16 cellular contexts compared by ENCODE assay signal in the genomic region with DNA sequence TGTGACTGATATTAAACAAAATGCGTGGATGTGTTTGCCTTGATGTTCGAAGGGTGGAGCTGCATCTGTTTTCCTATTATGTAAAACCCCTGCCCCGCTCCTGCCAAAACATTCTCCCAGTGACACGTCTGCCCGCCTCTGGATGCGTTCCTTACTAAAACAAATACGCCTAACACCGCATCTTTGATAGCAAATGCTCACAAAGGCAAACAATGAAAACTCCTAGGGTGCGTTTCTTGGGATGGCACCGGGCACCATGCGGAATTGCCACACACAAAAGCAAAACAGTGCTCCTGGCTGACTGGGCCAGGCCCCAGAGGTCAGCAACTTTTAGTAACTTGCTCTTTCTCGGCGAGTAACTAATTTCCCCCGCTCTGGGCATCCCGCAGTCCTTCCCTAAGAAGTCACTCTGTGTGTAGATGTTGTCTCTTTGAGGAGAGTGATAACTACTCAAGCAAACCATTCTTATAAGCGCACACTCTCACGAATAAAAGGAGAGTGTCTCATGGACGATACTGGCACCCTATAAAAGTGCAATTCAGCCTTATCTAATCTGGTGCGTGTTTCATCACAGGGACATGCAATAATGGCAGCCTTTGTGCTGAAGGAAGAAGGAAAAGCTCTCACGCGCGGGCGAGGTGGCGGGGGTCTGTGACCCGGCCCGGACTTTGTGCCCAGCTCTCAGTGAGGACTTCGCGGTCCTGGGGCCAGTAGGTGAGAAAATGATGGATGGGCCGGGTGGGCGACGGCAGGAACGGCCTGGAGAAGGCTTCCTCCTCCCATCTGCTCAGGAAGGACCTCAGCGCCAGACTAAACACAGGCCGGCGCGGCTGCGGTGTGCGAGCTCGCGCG. TPM values are rescaled to one million over a fixed set of nuclear protein-coding genes. Genes with fewer than 3 reads are reported as not detected.
"Had no signal": no experiment of that assay in that cellular context is flagged by ENCODE, and none has a peak within 500 bp of the region (broad histone marks: within the 10 kb centered on the region; RNA-seq: fewer than 3 reads in every experiment).

No MANE protein-coding gene starts in this region.

- H2AFZ ChIP-seq: hepatocyte, parathyroid adenoma had no signal

- H3K9ac ChIP-seq: parathyroid adenoma had no signal

- H3K4me3 ChIP-seq: cardiac muscle cell, hepatocyte, lower lobe of right lung, smooth muscle cell had no signal

- FAIRE-seq: colon had no signal

- ATAC-seq: activated CD8-positive, alpha-beta memory T cell treated with anti-CD3 and anti-CD28 coated beads, Interleukin-2, amount 10 ng/mL, durations not matched to agents 7 days and 5 days; activated T-cell treated with anti-CD3 and anti-CD28 coated beads, Interleukin-2, amount 50 U/mL, for 4 hours; effector memory CD8-positive, alpha-beta T cell; lower lobe of right lung; stimulated activated memory B cell treated with anti-CD40 and anti-IgM and Interleukin-4, amounts not matched to agents 10 μg/mL and 1 μg/mL and 100 μg/mL, for 72 hours had no signal

- H3K27ac ChIP-seq: cardiac muscle cell, hepatocyte, lower lobe of right lung, parathyroid adenoma had no signal

- H3K4me2 ChIP-seq: hepatocyte, smooth muscle cell had no signal

- H3K4me3 Mint-ChIP-seq: activated CD8-positive, alpha-beta memory T cell treated with anti-CD3 and anti-CD28 coated beads, Interleukin-2, amount 10 ng/mL, durations not matched to agents 7 days and 5 days; activated naive CD8-positive, alpha-beta T cell treated with anti-CD3 and anti-CD28 coated beads, Interleukin-2, amount 10 ng/mL, durations not matched to agents 7 days and 5 days; activated T-cell treated with anti-CD3 and anti-CD28 coated beads, Interleukin-2, amount 50 U/mL, for 4 hours; effector memory CD8-positive, alpha-beta T cell; mesothelial cell of epicardium; stimulated activated memory B cell treated with anti-CD40 and anti-IgM and Interleukin-4, amounts not matched to agents 10 μg/mL and 1 μg/mL and 100 μg/mL, for 72 hours had no signal

- H3K9me3 Mint-ChIP-seq: activated naive CD8-positive, alpha-beta T cell treated with anti-CD3 and anti-CD28 coated beads, Interleukin-2, amount 10 ng/mL, durations not matched to agents 7 days and 5 days; activated T-cell treated with anti-CD3 and anti-CD28 coated beads, Interleukin-2, amount 50 U/mL, for 4 hours; effector memory CD8-positive, alpha-beta T cell; mesothelial cell of epicardium; stimulated activated memory B cell treated with anti-CD40 and anti-IgM and Interleukin-4, amounts not matched to agents 10 μg/mL and 1 μg/mL and 100 μg/mL, for 72 hours had no signal

- H3K9me3 ChIP-seq: lower lobe of right lung had no signal

- DNase-seq: activated CD4-positive, alpha-beta T cell treated with anti-CD3 and anti-CD28 coated beads, Interleukin-2, amount 50 U/mL, for 4 hours; activated CD4-positive, CD25-positive, alpha-beta regulatory T cell treated with anti-CD3 and anti-CD28 coated beads, Interleukin-2, amount 50 U/mL, for 72 hours; activated CD8-positive, alpha-beta memory T cell treated with anti-CD3 and anti-CD28 coated beads, Interleukin-2, amount 10 ng/mL, durations not matched to agents 7 days and 5 days; activated naive CD8-positive, alpha-beta T cell treated with anti-CD3 and anti-CD28 coated beads, Interleukin-2, amount 10 ng/mL, durations not matched to agents 7 days and 5 days; activated T-cell treated with anti-CD3 and anti-CD28 coated beads, Interleukin-2, amount 50 U/mL, for 4 hours; effector memory CD8-positive, alpha-beta T cell; erythroblast; lower lobe of right lung; trophoblast cell had no signal

- H3K27ac Mint-ChIP-seq: activated CD8-positive, alpha-beta memory T cell treated with anti-CD3 and anti-CD28 coated beads, Interleukin-2, amount 10 ng/mL, durations not matched to agents 7 days and 5 days; activated naive CD8-positive, alpha-beta T cell treated with anti-CD3 and anti-CD28 coated beads, Interleukin-2, amount 10 ng/mL, durations not matched to agents 7 days and 5 days; effector memory CD8-positive, alpha-beta T cell; mesothelial cell of epicardium; stimulated activated memory B cell treated with anti-CD40 and anti-IgM and Interleukin-4, amounts not matched to agents 10 μg/mL and 1 μg/mL and 100 μg/mL, for 72 hours had no signal

- H3K36me3 ChIP-seq: cardiac muscle cell, lower lobe of right lung had no signal

- H3K4me1 ChIP-seq: parathyroid adenoma had no signal

- H3K36me3 Mint-ChIP-seq: activated CD8-positive, alpha-beta memory T cell treated with anti-CD3 and anti-CD28 coated beads, Interleukin-2, amount 10 ng/mL, durations not matched to agents 7 days and 5 days; activated naive CD8-positive, alpha-beta T cell treated with anti-CD3 and anti-CD28 coated beads, Interleukin-2, amount 10 ng/mL, durations not matched to agents 7 days and 5 days; mesothelial cell of epicardium; stimulated activated memory B cell treated with anti-CD40 and anti-IgM and Interleukin-4, amounts not matched to agents 10 μg/mL and 1 μg/mL and 100 μg/mL, for 72 hours had no signal

- H3K79me2 ChIP-seq: hepatocyte, parathyroid adenoma had no signal

RNA-seq across cellular contexts. Expression of a gene that starts 8.7 kb away (rescaled TPM):
- total RNA-seq: activated naive CD8-positive, alpha-beta T cell treated with anti-CD3 and anti-CD28 coated beads, Interleukin-2, amount 10 ng/mL, durations not matched to agents 7 days and 5 days had no signal
